16 cellular contexts compared by ENCODE assay signal in the genomic region with DNA sequence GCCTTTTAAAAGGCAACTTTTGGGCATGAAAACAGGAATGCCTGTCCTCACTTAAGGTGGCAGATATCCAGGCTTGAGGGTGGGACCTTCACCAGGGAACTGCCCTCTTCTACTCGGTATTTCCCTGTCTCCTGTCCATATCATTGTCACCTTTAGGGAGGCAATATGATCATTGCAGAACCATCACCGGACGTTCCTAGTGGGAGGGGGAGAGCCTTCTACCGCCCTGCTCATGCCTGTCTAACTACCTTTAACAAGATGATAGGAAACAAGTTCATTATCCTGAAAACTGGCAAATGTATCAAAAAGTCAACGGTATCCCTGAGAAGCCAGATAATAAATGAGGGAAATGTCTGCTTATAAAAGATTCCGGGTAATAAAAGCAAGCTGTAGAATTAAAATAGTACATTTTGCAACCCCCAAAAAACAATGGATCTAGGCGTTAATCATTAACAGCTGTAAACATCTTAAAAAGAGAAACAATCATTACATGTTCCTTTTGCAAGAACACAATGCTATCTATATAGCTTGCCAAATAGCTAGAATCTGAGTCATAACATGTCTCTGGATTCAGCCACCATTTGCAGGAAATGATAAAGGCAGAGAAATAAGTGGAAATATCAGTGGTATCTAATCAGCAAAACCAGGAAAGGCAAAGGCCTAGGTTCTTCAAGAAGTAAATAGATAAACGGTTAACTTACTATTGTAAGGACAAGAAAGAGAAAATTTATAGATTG.
DNase-seq lines count a peak whose midpoint lies in the region; TF ChIP-seq lines count a peak whose summit lies in the region.
"Had no signal": no experiment of that assay in that cellular context is flagged by ENCODE, and none has a peak within 500 bp of the region (broad histone marks: within the 10 kb centered on the region; RNA-seq: fewer than 3 reads in every experiment).

No MANE protein-coding gene starts in this region.

- no peak overlapping the region for H4K8ac ChIP-seq in mesendoderm (ENCODE audit: low read depth, low read length)

- H3K27ac ChIP-seq in mesendoderm (ENCODE audit: low read depth, low read length), result no peak overlapping the region
- H3K27ac ChIP-seq: tibial nerve had no signal

- H2BK120ac ChIP-seq in mesendoderm (ENCODE audit: low read depth, low read length), result no peak overlapping the region

- H3K4me3 ChIP-seq in mesendoderm (ENCODE audit: low read length), result no peak overlapping the region
- H3K4me3 ChIP-seq: smooth muscle cell, tibial nerve had no signal

- H3K4ac ChIP-seq in mesendoderm (ENCODE audit: low read depth, low read length), result no peak overlapping the region

- DNase-seq in Ammon's horn (ENCODE audit: low spot score) (peak; percentile 3), LoVo (ENCODE audit: low spot score) (peak; percentile 11), dermis blood vessel endothelial cell (peak; percentile 92), mesendoderm (peak; percentile 76), chondrocyte (ENCODE audit: low spot score) (no peak), NCI-H128 (lab: John Stamatoyannopoulos, UW; ENCODE audit: unreplicated experiment) (no peak), T1000 (lab: John Stamatoyannopoulos, UW) (no peak)
- no peak for DNase-seq in activated CD4-positive, CD25-positive, alpha-beta regulatory T cell treated with anti-CD3 and anti-CD28 coated beads, Interleukin-2, amount 50 U/mL, for 72 hours
- DNase-seq: activated CD4-positive, alpha-beta memory T cell treated with anti-CD3 and anti-CD28 coated beads, Interleukin-2, amount 10 ng/mL, durations not matched to agents 7 days and 5 days; activated naive CD4-positive, alpha-beta T cell treated with Interleukin-2 at 50 U/mL for 16 hours; DMS 273 treated with DMSO at 0.1 percent for 48 hours; NCI-H1092 treated with DMSO at 0.1 percent for 48 hours; NCI-H82; SW 1271 had no signal

- H2BK5ac ChIP-seq in mesendoderm (ENCODE audit: low read length), result peak overlapping the region; percentile 36

- H3K56ac ChIP-seq in mesendoderm (ENCODE audit: low read length), result no peak overlapping the region

- H3K27me3 ChIP-seq in mesendoderm (ENCODE audit: insufficient read depth, low read length, poor library complexity), result no peaks in the 10 kb centered on the region
- H3K27me3 ChIP-seq: tibial nerve had no signal

- no peak overlapping the region for H3K4me3 Mint-ChIP-seq in chondrocyte (ENCODE audit: unreplicated experiment)
- H3K4me3 Mint-ChIP-seq: activated CD4-positive, alpha-beta memory T cell treated with anti-CD3 and anti-CD28 coated beads, Interleukin-2, amount 10 ng/mL, durations not matched to agents 7 days and 5 days had no signal

- no peak overlapping the region for H3K18ac ChIP-seq in mesendoderm (ENCODE audit: low read length)

- peaks cover 4% of the 10 kb centered on the region for H3K9me3 Mint-ChIP-seq in chondrocyte (ENCODE audit: low read depth)

- H2AK5ac ChIP-seq in mesendoderm (ENCODE audit: low read length), result no peak overlapping the region

- peaks cover 13% of the 10 kb centered on the region for H3K4me1 Mint-ChIP-seq in chondrocyte (ENCODE audit: low read depth)
- H3K4me1 Mint-ChIP-seq: activated CD4-positive, alpha-beta memory T cell treated with anti-CD3 and anti-CD28 coated beads, Interleukin-2, amount 10 ng/mL, durations not matched to agents 7 days and 5 days had no signal

- H3K4me2 ChIP-seq in mesendoderm (ENCODE audit: low read length), result no peak overlapping the region
- H3K4me2 ChIP-seq: smooth muscle cell had no signal

- no peaks in the 10 kb centered on the region for H3K4me1 ChIP-seq in mesendoderm (ENCODE audit: control insufficient read depth, low read depth, low read length)
- H3K4me1 ChIP-seq: tibial nerve had no signal

- no peaks in the 10 kb centered on the region for H3K27me3 Mint-ChIP-seq in chondrocyte (ENCODE audit: low read depth)
- H3K27me3 Mint-ChIP-seq: activated CD4-positive, alpha-beta memory T cell treated with anti-CD3 and anti-CD28 coated beads, Interleukin-2, amount 10 ng/mL, durations not matched to agents 7 days and 5 days had no signal

- no peaks in the 10 kb centered on the region for H3K36me3 ChIP-seq in mesendoderm (ENCODE audit: control insufficient read depth, insufficient read depth, low read length)
- H3K36me3 ChIP-seq: tibial nerve had no signal

- no peak overlapping the region for H2BK15ac ChIP-seq in mesendoderm (replicated peaks; ENCODE audit: low read depth)

- H3K36me3 Mint-ChIP-seq in chondrocyte (ENCODE audit: low read depth), result no peaks in the 10 kb centered on the region

- no peak overlapping the region for H4K5ac ChIP-seq in mesendoderm (ENCODE audit: low read length)

- H3K79me1 ChIP-seq in mesendoderm (ENCODE audit: low read length), result no peaks in the 10 kb centered on the region

- H3K79me2 ChIP-seq in mesendoderm (ENCODE audit: control insufficient read depth, insufficient read depth, low read length), result no peaks in the 10 kb centered on the region

- no peak overlapping the region for H3K23ac ChIP-seq in mesendoderm (ENCODE audit: low read length)

- H3K27ac Mint-ChIP-seq in chondrocyte (ENCODE audit: unreplicated experiment), result no peak overlapping the region
- H3K27ac Mint-ChIP-seq: activated CD4-positive, alpha-beta memory T cell treated with anti-CD3 and anti-CD28 coated beads, Interleukin-2, amount 10 ng/mL, durations not matched to agents 7 days and 5 days had no signal

- no peak for TF ChIP-seq CTCF in chondrocyte (IDR thresholded peaks at IDR 0.05)

- WGBS in mesendoderm (ENCODE audit: extremely low coverage, insufficient coverage, low lambda C conversion rate), result no CpG with 5 or more reads among the region's 8 CpGs

- H3K9ac ChIP-seq in mesendoderm (ENCODE audit: low read length), result no peak overlapping the region

Comparison
In these comparisons a context has a peak if more than half of its experiments do, and no peak if none do; other contexts are left out.
1. DNase-seq: peak in Ammon's horn (single experiment), LoVo (single experiment), dermis blood vessel endothelial cell (single experiment) and mesendoderm (single experiment); none in activated CD4-positive, CD25-positive, alpha-beta regulatory T cell treated with anti-CD3 and anti-CD28 coated beads, Interleukin-2, amount 50 U/mL, for 72 hours (single experiment), chondrocyte (single experiment), NCI-H128 (single experiment) and T1000 (single experiment).